ENCODE assay signal across 12 cellular contexts in the genomic region with DNA sequence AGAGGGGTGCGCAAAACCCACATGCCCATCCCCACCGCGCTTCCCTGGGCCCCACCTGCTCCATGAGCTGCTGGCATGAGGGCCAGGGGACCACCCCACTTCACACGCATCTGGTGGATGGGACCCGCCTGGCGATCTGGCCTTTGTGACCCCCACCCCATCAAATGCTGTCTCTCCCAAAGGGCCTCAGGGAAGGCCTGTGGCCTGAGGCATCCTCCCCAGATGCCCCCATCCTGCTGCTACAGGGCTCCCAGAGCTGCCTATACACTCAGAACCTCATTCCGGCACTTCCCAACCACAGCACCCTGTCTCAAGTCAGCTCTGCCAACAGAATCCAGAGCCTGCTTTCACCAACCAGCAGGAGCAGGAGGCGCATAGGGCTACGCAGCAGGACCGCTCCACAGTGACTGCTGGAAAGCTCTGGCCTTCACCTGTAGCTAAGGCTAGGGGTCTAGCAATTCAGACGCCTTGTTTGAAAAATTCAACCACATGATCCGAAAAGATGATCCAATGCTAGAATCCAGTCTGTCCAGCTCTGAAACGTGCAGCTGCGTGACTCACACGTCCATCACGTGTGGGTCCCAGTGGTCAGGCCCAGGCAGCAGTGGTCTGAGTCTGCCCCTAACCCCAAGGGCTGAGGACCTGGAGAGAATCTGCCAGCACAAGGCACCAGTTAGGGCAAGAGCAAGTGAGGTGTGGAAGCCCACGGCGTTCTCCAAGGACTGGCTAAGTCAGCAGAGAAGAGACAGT. TPM values are rescaled to one million over a fixed set of nuclear protein-coding genes. Genes with fewer than 3 reads are reported as not detected.
DNase-seq lines count a peak whose midpoint lies in the region; ATAC-seq and TF ChIP-seq lines count a peak whose summit lies in the region.
"Had no signal": no experiment of that assay in that cellular context is flagged by ENCODE, and none has a peak within 500 bp of the region (broad histone marks: within the 10 kb centered on the region; RNA-seq: fewer than 3 reads in every experiment).

No MANE protein-coding gene starts in this region.

- no peak for TF ChIP-seq CTCF in HCT116 (IDR thresholded peaks at IDR 0.05 in 2 of 3, conservative IDR thresholded peaks at IDR 0.05 in 1 of 3; ENCODE audit: borderline replicate concordance in 1 of 3, insufficient read depth in 1 of 3, low read depth in 2 of 3, low read length in 2 of 3)

- no TSS peak for BruUV-seq in HCT116 (replicated peaks; lab: Mats Ljungman, UMichigan)

- no peaks in the 10 kb centered on the region for H4K20me1 ChIP-seq in HCT116 (ENCODE audit: insufficient read depth)

- peaks cover 27 to 67% (median 49%) of the 10 kb centered on the region in 4 donors for H3K4me1 Mint-ChIP-seq in naive thymus-derived CD8-positive, alpha-beta T cell

- H3K9ac ChIP-seq in HCT116 (ENCODE audit: low read length): 0 out of 2 replicates have a peak overlapping the region, but pooled peaks have one; percentile 84

- no peak for TF ChIP-seq RAD21 in HCT116 (IDR thresholded peaks at IDR 0.05; ENCODE audit: low read depth)

- TF ChIP-seq POLR2A in HCT116 (IDR thresholded peaks at IDR 0.05; ENCODE audit: borderline replicate concordance, extremely low read depth, insufficient read depth, insufficient read length): no peak

- H2AFZ ChIP-seq in HCT116 (ENCODE audit: low read depth, low read length, poor library complexity, severe bottlenecking): no peak overlapping the region

- RAD21 ChIA-PET in HCT116 (lab: Charles Lee; ENCODE audit: low non-redundant PET in 1 of 2, low total read pairs in 2 of 2, uncharacterized antibody in 2 of 2, unreplicated experiment in 2 of 2): no interaction called here

- POLR2A ChIA-PET in HCT116 (lab: Charles Lee): interaction anchor here (1.0 kb wide), 1 partner anchor 38 kb away, joined by 3 read pairs; no protein-coding TSS in a partner anchor
- POLR2A ChIA-PET in naive thymus-derived CD8-positive, alpha-beta T cell (lab: Charles Lee): interaction anchor here (0.6 to 5.7 kb wide), 5 partner anchors 8 to 79 kb away, joined by 3 to 34 read pairs (median 3); partner anchors contain the start of genes DNLZ, ENTR1 and PMPCA

- peak overlapping the region; percentile 22; the same call in 1 of the 2 replicates for H3K27ac ChIP-seq in HCT116 (ENCODE audit: low read depth, low read length)

- intact Hi-C loops in HCT116 (cut with micrococcal nuclease): loop anchor here (2.0 kb wide), 1 partner anchor 63 kb away; no protein-coding TSS in a partner anchor

- H3K9me2 ChIP-seq in HCT116 (ENCODE audit: insufficient read depth): no peaks in the 10 kb centered on the region

- H3K9me3 ChIP-seq in HCT116 (ENCODE audit: control insufficient read depth in 1 of 2, insufficient read depth in 1 of 2, low read depth in 1 of 2, low read length in 2 of 2): no peaks in the 10 kb centered on the region

- H3K9me3 Mint-ChIP-seq in activated naive CD4-positive, alpha-beta T cell treated with anti-CD3 and anti-CD28 coated beads, Interleukin-2, amount 50 U/mL, for 72 hours: no peaks in the 10 kb centered on the region
- no peaks in the 10 kb centered on the region for H3K9me3 Mint-ChIP-seq in naive thymus-derived CD8-positive, alpha-beta T cell

- H3K27me3 Mint-ChIP-seq in naive thymus-derived CD8-positive, alpha-beta T cell: no peaks in the 10 kb centered on the region

- H3K4me2 ChIP-seq in HCT116 (ENCODE audit: low read length): no peak overlapping the region

- peak overlapping the region; percentile 79 to 93 for H3K27ac Mint-ChIP-seq in activated naive CD4-positive, alpha-beta T cell treated with anti-CD3 and anti-CD28 coated beads, Interleukin-2, amount 50 U/mL, for 72 hours
- peak overlapping the region in 6 of 10 donors; percentile 19 to 72 (median 45) for H3K27ac Mint-ChIP-seq in naive thymus-derived CD8-positive, alpha-beta T cell

- peak; percentile 11 for DNase-seq in NCI-H82 (lab: John Stamatoyannopoulos, UW)
- no peak for DNase-seq in NCI-H82 treated with DMSO at 0.1 percent for 48 hours (lab: John Stamatoyannopoulos, UW; ENCODE audit: unreplicated experiment)
- no peak for DNase-seq in HCT116 (ENCODE audit: low read depth, low spot score)
- DNase-seq in activated naive CD4-positive, alpha-beta T cell treated with anti-CD3 and anti-CD28 coated beads, Interleukin-2, amount 50 U/mL, for 72 hours (ENCODE audit: low spot score in 2 of 2): no peak
- no peak for DNase-seq in naive thymus-derived CD8-positive, alpha-beta T cell
- DNase-seq in SHP77 (lab: John Stamatoyannopoulos, UW): no peak
- no peak for DNase-seq in putamen (ENCODE audit: low spot score)
- DNase-seq in nucleus accumbens (lab: John Stamatoyannopoulos, UW): no peak
- DNase-seq: 8988T, DMS153, glutamatergic neuron, NCI-H446 treated with DMSO at 0.1 percent for 48 hours had no signal

- peaks cover 43% of the 10 kb centered on the region in 2 experiments; a peak in 3 of 4 replicates for H3K36me3 ChIP-seq in HCT116 (ENCODE audit: control insufficient read depth in 1 of 2, insufficient read depth in 2 of 2, low read length in 2 of 2)

- H3K27me3 ChIP-seq in HCT116 (ENCODE audit: insufficient read depth, low read length): no peaks in the 10 kb centered on the region

- peak overlapping the region in 9 of 10 donors; percentile 26 to 60 (median 52) for H3K4me3 Mint-ChIP-seq in naive thymus-derived CD8-positive, alpha-beta T cell

- CTCF ChIA-PET in HCT116 (lab: Charles Lee): interaction anchor here (0.6 to 1.4 kb wide), 6 partner anchors 9 to 89 kb away, joined by 3 to 8 read pairs (median 4); partner anchors contain the start of gene DNLZ

- H3K36me3 Mint-ChIP-seq in activated naive CD4-positive, alpha-beta T cell treated with anti-CD3 and anti-CD28 coated beads, Interleukin-2, amount 50 U/mL, for 72 hours: peaks cover 22 to 35% of the 10 kb centered on the region in 2 donors
- H3K36me3 Mint-ChIP-seq in naive thymus-derived CD8-positive, alpha-beta T cell: peaks cover 0 to 24% (median 3%) of the 10 kb centered on the region in 3 donors

- peaks cover 7 to 16% of the 10 kb centered on the region in 2 experiments for H3K4me1 ChIP-seq in HCT116 (ENCODE audit: control insufficient read depth in 1 of 2, insufficient read depth in 2 of 2, low read length in 2 of 2)

- no peak overlapping the region for H3K4me3 ChIP-seq in HCT116 (replicated peaks in 1 of 2; ENCODE audit: low read depth in 1 of 2, low read length in 2 of 2)

- ATAC-seq in HCT116: no peak
- no peak for ATAC-seq in activated naive CD4-positive, alpha-beta T cell treated with anti-CD3 and anti-CD28 coated beads, Interleukin-2, amount 50 U/mL, for 72 hours
- ATAC-seq in naive thymus-derived CD8-positive, alpha-beta T cell: no peak

- H3K79me2 ChIP-seq in HCT116 (ENCODE audit: insufficient read depth, low read length): peaks cover 39% of the 10 kb centered on the region

TF ChIP-seq in HCT116, 20 proteins besides CTCF, POLR2A, EP300 and RAD21 (continues in another document):
- TF ChIP-seq, protein P1, sequence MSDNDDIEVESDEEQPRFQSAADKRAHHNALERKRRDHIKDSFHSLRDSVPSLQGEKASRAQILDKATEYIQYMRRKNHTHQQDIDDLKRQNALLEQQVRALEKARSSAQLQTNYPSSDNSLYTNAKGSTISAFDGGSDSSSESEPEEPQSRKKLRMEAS (IDR thresholded peaks at IDR 0.05): no peak
- no peak for TF ChIP-seq CEBPB (IDR thresholded peaks at IDR 0.05; ENCODE audit: low read depth)

RNA-seq across cellular contexts. Expression of gene SNAPC4, which starts 1.4 kb away (rescaled TPM):
- 20.4 TPM for total RNA-seq in HCT116 (2021; ENCODE audit: unreplicated experiment)
- 9.5 and 10.5 TPM in 2 replicates for polyA plus RNA-seq in HCT116 (2012)
- total RNA-seq in activated naive CD4-positive, alpha-beta T cell treated with anti-CD3 and anti-CD28 coated beads, Interleukin-2, amount 50 U/mL, for 72 hours: 10 to 100 TPM; 12.5 to 16.7 TPM
- total RNA-seq in naive thymus-derived CD8-positive, alpha-beta T cell: 10 to 100 TPM; 13.7 to 15.6 TPM
- polyA plus RNA-seq in naive thymus-derived CD8-positive, alpha-beta T cell: 1 to 10 TPM in 2 of 3 donors, under 1 TPM in 1; 0.90 to 2.0 (median 1.3) TPM

RNA-seq across cellular contexts. Expression of gene ENTR1, which starts 9.1 kb away (rescaled TPM):
- 119 TPM for total RNA-seq in HCT116 (2021; ENCODE audit: unreplicated experiment)
- polyA plus RNA-seq in HCT116 (2012): 68.1 and 86.5 TPM in 2 replicates
- 10 to 100 TPM; 52.2 to 75.4 TPM for total RNA-seq in activated naive CD4-positive, alpha-beta T cell treated with anti-CD3 and anti-CD28 coated beads, Interleukin-2, amount 50 U/mL, for 72 hours
- total RNA-seq in naive thymus-derived CD8-positive, alpha-beta T cell: 10 to 100 TPM; 88.1 to 96.0 TPM
- 10 to 100 TPM in 2 of 3 donors, 1 to 10 TPM in 1; 9.7 to 16.8 (median 11.4) TPM for polyA plus RNA-seq in naive thymus-derived CD8-positive, alpha-beta T cell

RNA-seq across cellular contexts. Expression of gene PMPCA, which starts 9.1 kb away (rescaled TPM):
- 116 TPM for total RNA-seq in HCT116 (2021; ENCODE audit: unreplicated experiment)
- 77.1 and 86.2 TPM in 2 replicates for polyA plus RNA-seq in HCT116 (2012)
- 100 to 1,000 TPM in 1 of 2 donors, 10 to 100 TPM in 1; 94.1 to 110 TPM for total RNA-seq in activated naive CD4-positive, alpha-beta T cell treated with anti-CD3 and anti-CD28 coated beads, Interleukin-2, amount 50 U/mL, for 72 hours
- total RNA-seq in naive thymus-derived CD8-positive, alpha-beta T cell: 10 to 100 TPM; 67.8 to 73.2 TPM
- polyA plus RNA-seq in naive thymus-derived CD8-positive, alpha-beta T cell: 10 to 100 TPM; 37.0 to 47.0 (median 42.1) TPM

RNA-seq across cellular contexts. Expression of gene CARD9, which starts 27.9 kb away (rescaled TPM):
- 1.2 TPM for total RNA-seq in HCT116 (2021; ENCODE audit: unreplicated experiment)
- polyA plus RNA-seq in HCT116 (2012): 0.51 and 0.57 TPM in 2 replicates
- 1 to 10 TPM; 1.3 to 1.7 TPM for total RNA-seq in activated naive CD4-positive, alpha-beta T cell treated with anti-CD3 and anti-CD28 coated beads, Interleukin-2, amount 50 U/mL, for 72 hours
- total RNA-seq in naive thymus-derived CD8-positive, alpha-beta T cell: under 1 TPM; 0.70 to 0.85 TPM
- polyA plus RNA-seq in naive thymus-derived CD8-positive, alpha-beta T cell: under 1 TPM; 0.08 to 0.21 (median 0.12) TPM

RNA-seq across cellular contexts. Expression of gene DNLZ, which starts 37.8 kb away (rescaled TPM):
- 21.9 TPM for total RNA-seq in HCT116 (2021; ENCODE audit: unreplicated experiment)
- 15.6 and 15.7 TPM in 2 replicates for polyA plus RNA-seq in HCT116 (2012)
- total RNA-seq in activated naive CD4-positive, alpha-beta T cell treated with anti-CD3 and anti-CD28 coated beads, Interleukin-2, amount 50 U/mL, for 72 hours: 10 to 100 TPM; 10.6 to 15.6 TPM
- total RNA-seq in naive thymus-derived CD8-positive, alpha-beta T cell: 10 to 100 TPM; 32.8 to 33.3 TPM
- 10 to 100 TPM; 51.6 to 58.1 (median 52.9) TPM for polyA plus RNA-seq in naive thymus-derived CD8-positive, alpha-beta T cell
